In genomic region chr15:69324031-69324430, GRCh38 we compare ENCODE assay signal across 30 cellular contexts. TPM values are rescaled to one million over a fixed set of nuclear protein-coding genes. Genes with fewer than 3 reads are reported as not detected.
DNase-seq lines count a peak whose midpoint lies in the region; ATAC-seq and TF ChIP-seq lines count a peak whose summit lies in the region.
"Had no signal": no experiment of that assay in that cellular context is flagged by ENCODE, and none has a peak within 500 bp of the region (broad histone marks: within the 10 kb centered on the region; RNA-seq: fewer than 3 reads in every experiment).

No MANE protein-coding gene starts in this region.

- no peak overlapping the region for H3K9ac ChIP-seq in IMR-90 (ENCODE audit: low read depth, low read length)

- H2AK5ac ChIP-seq in IMR-90 (ENCODE audit: low read depth, low read length): no peak overlapping the region

- no peak overlapping the region for H3K4ac ChIP-seq in IMR-90 (ENCODE audit: low read depth, low read length)

- no peaks in the 10 kb centered on the region for H3K79me1 ChIP-seq in IMR-90 (ENCODE audit: low read depth in 1 of 2, low read length in 2 of 2)

- no peak overlapping the region for H2BK15ac ChIP-seq in IMR-90 (ENCODE audit: low read depth, low read length)

- no peaks in the 10 kb centered on the region for H3K9me3 ChIP-seq in IMR-90 (ENCODE audit: control insufficient read depth, insufficient read depth, low read length)
- H3K9me3 ChIP-seq: esophagus squamous epithelium, gastrocnemius medialis, HAP-1, psoas muscle had no signal

- TF ChIP-seq CTCF in IMR-90 (conservative IDR thresholded peaks at IDR 0.05; ENCODE audit: low read depth, low read length): no peak

- in situ Hi-C loops in IMR-90 (cut with MboI; ENCODE audit: low sequenced_read_pairs): no loop called here

- ATAC-seq in IMR-90 (ENCODE audit: low read depth): peak; percentile 79
- ATAC-seq in HG02970 (IDR thresholded peaks at IDR 0.05; ENCODE audit: low FRiP score, unreplicated experiment): no peak
- ATAC-seq: gastrocnemius medialis; psoas muscle; stimulated activated naive CD8-positive, alpha-beta T cell treated with anti-CD3 and anti-CD28 coated beads, Interleukin-15, amount 100 ng/mL, for 72 hours had no signal

- H4K91ac ChIP-seq in IMR-90 (ENCODE audit: insufficient read depth, low read depth, low read length): no peak overlapping the region

- no peaks in the 10 kb centered on the region for H3K36me3 ChIP-seq in IMR-90 (ENCODE audit: control insufficient read depth, insufficient read depth, low read length)
- H3K36me3 ChIP-seq: cardiac muscle cell, esophagus squamous epithelium, gastrocnemius medialis, HAP-1 had no signal

- H3K4me3 ChIP-seq in IMR-90 (ENCODE audit: insufficient read depth, low read depth, low read length): no peak overlapping the region
- H3K4me3 ChIP-seq: cardiac muscle cell, esophagus squamous epithelium, gastrocnemius medialis, HAP-1, psoas muscle had no signal

- peak overlapping the region; percentile 37; the same call in 1 of the 2 replicates for H2BK20ac ChIP-seq in IMR-90 (ENCODE audit: low read depth, low read length)

- no peak overlapping the region for H4K8ac ChIP-seq in IMR-90 (ENCODE audit: low read depth in 2 of 2, low read length in 2 of 2)

- no CpG with 5 or more reads among the region's 2 CpGs for WGBS in IMR-90 (ENCODE audit: extremely low coverage in 2 of 2, insufficient read length in 1 of 2), 2 experiments

- peak overlapping the region; percentile 12; the same call in 1 of the 2 replicates for H3K4me2 ChIP-seq in IMR-90 (ENCODE audit: low read depth, low read length)

- no peaks in the 10 kb centered on the region for H4K20me1 ChIP-seq in IMR-90 (ENCODE audit: insufficient read depth, low read length)

- dilution Hi-C loops in IMR-90 (cut with HindIII; ENCODE audit: low sequenced_read_pairs, unreplicated experiment): no loop called here

- H3K18ac ChIP-seq in IMR-90 (ENCODE audit: low read depth, low read length): peak overlapping the region; percentile 11; the same call in 1 of the 2 replicates

- H3K4me1 ChIP-seq in IMR-90 (ENCODE audit: control insufficient read depth, insufficient read depth, low read length): peaks cover 17% of the 10 kb centered on the region
- H3K4me1 ChIP-seq: gastrocnemius medialis, HAP-1, psoas muscle had no signal

- H3K14ac ChIP-seq in IMR-90 (replicated peaks; ENCODE audit: low read depth, low read length): no peak overlapping the region

- no peak for TF ChIP-seq RAD21 in IMR-90 (IDR thresholded peaks at IDR 0.05; ENCODE audit: low read length)

- no peak overlapping the region for H3K23ac ChIP-seq in IMR-90 (ENCODE audit: low read depth, low read length)

- no peak overlapping the region for H2AFZ ChIP-seq in IMR-90 (replicated peaks; ENCODE audit: low read length, poor library complexity)

- no peak overlapping the region for H2BK5ac ChIP-seq in IMR-90 (ENCODE audit: low read depth, low read length, poor library complexity, severe bottlenecking)

- no peak overlapping the region for H3K56ac ChIP-seq in IMR-90 (ENCODE audit: extremely low read depth, insufficient read depth, low read length)

- H2AK9ac ChIP-seq in IMR-90 (replicated peaks; ENCODE audit: low read depth, low read length, poor library complexity): no peak overlapping the region

- POLR2A ChIA-PET in IMR-90 (lab: Charles Lee; ENCODE audit: unreplicated experiment): no interaction called here

- DNase-seq in DMS 273 (lab: John Stamatoyannopoulos, UW; ENCODE audit: unreplicated experiment) (peak; percentile 17), DMS 273 treated with DMSO at 0.1 percent for 48 hours (lab: John Stamatoyannopoulos, UW) (no peak), IMR-90 (no peak), amniotic epithelial cell (ENCODE audit: low read depth) (peak; percentile 26), mucosa of gallbladder (ENCODE audit: low spot score) (peak; percentile 54), RPMI8226 (no peak)
- DNase-seq in activated effector memory CD4-positive, alpha-beta T cell treated with anti-CD3 and anti-CD28 coated beads, Interleukin-2, amount 50 U/mL, for 16 hours: no peak
- DNase-seq: activated CD4-positive, alpha-beta memory T cell treated with anti-CD3 and anti-CD28 coated beads for 36 hours; activated CD4-positive, CD25-positive, alpha-beta regulatory T cell treated with anti-CD3 and anti-CD28 coated beads, Interleukin-2, amount 50 U/mL, for 72 hours; activated CD8-positive, alpha-beta memory T cell treated with anti-CD3 and anti-CD28 coated beads, Interleukin-2, amount 50 U/mL, for 4 hours; activated naive CD4-positive, alpha-beta T cell treated with anti-CD3 and anti-CD28 coated beads, Interleukin-2, amount 50 U/mL, for 16 hours; AML-193; CD4-positive, alpha-beta T cell; esophagus squamous epithelium; gastrocnemius medialis; hippocampal formation; KG1; left cardiac atrium; MV-4-11; NCI-H187 treated with DMSO at 0.1 percent for 48 hours; NCI-H345; NCI-H82; psoas muscle; stimulated activated naive CD8-positive, alpha-beta T cell treated with anti-CD3 and anti-CD28 coated beads, Interleukin-15, amount 100 ng/mL, for 72 hours had no signal

- intact Hi-C loops in IMR-90 (cut with micrococcal nuclease): no loop called here

- H3K27ac ChIP-seq in IMR-90 (ENCODE audit: insufficient read depth, low read length): no peak overlapping the region
- H3K27ac ChIP-seq: 22Rv1, cardiac muscle cell, esophagus squamous epithelium, gastrocnemius medialis, psoas muscle had no signal

- H3K27me3 ChIP-seq in IMR-90 (ENCODE audit: control insufficient read depth, insufficient read depth, low read length): no peaks in the 10 kb centered on the region; the same call in 1 of the 2 replicates
- H3K27me3 ChIP-seq: cardiac muscle cell had no signal

- no TSS peak for BruUV-seq in IMR-90 (replicated peaks; lab: Mats Ljungman, UMichigan)

- TF ChIP-seq POLR2A in IMR-90 (IDR thresholded peaks at IDR 0.05; ENCODE audit: low read depth, low read length): no peak

- CTCF ChIA-PET in IMR-90 (lab: Yijun Ruan, JAX): no interaction called here

- H4K5ac ChIP-seq in IMR-90 (ENCODE audit: low read depth, low read length): no peak overlapping the region

- peaks cover 11% of the 10 kb centered on the region; the same call in 1 of the 2 replicates for H3K9me1 ChIP-seq in IMR-90 (ENCODE audit: insufficient read depth, low read length)

- no peak overlapping the region for H2BK120ac ChIP-seq in IMR-90 (ENCODE audit: low read depth, low read length)

TF ChIP-seq in IMR-90, 13 proteins besides CTCF, POLR2A, EP300 and RAD21:
- TF ChIP-seq MAZ (IDR thresholded peaks at IDR 0.05; ENCODE audit: borderline replicate concordance, low read depth, low read length) (no peak), MXI1 (IDR thresholded peaks at IDR 0.05; ENCODE audit: borderline replicate concordance, low read depth, low read length) (no peak), RFX5 (IDR thresholded peaks at IDR 0.05; ENCODE audit: low read depth, low read length) (no peak), ELK1 (IDR thresholded peaks at IDR 0.05; ENCODE audit: borderline replicate concordance, low read depth, low read length) (no peak), USF2 (IDR thresholded peaks at IDR 0.05; ENCODE audit: low read depth, low read length) (no peak), FOS (IDR thresholded peaks at IDR 0.05; ENCODE audit: low read depth, low read length) (no peak), RCOR1 (IDR thresholded peaks at IDR 0.05; ENCODE audit: insufficient replicate concordance, low read length) (no peak), SMC3 (IDR thresholded peaks at IDR 0.05; ENCODE audit: low read depth, low read length) (no peak), CEBPB (IDR thresholded peaks at IDR 0.05; ENCODE audit: low read depth, low read length) (no peak), BHLHE40 (IDR thresholded peaks at IDR 0.05; ENCODE audit: low read depth, low read length) (no peak), NFE2L2 (IDR thresholded peaks at IDR 0.05; ENCODE audit: low read depth, low read length) (no peak), MAFK (IDR thresholded peaks at IDR 0.05; ENCODE audit: low read depth, low read length) (no peak), CHD1 (IDR thresholded peaks at IDR 0.05; ENCODE audit: low read depth, low read length) (no peak)

RNA-seq across cellular contexts. Expression of gene PAQR5, which starts 25.3 kb away (rescaled TPM):
- total RNA-seq in IMR-90 (2012; rRNA removed) (2.7 and 3.3 TPM in 2 replicates), mucosa of gallbladder (20.5 TPM)
- polyA plus RNA-seq in IMR-90 (2012; rRNA removed): 2.3 and 3.1 TPM in 2 replicates
- 1.7 and 3.2 TPM in 2 replicates for polyA plus RNA-seq in IMR-90 (2012; cell fraction: cytosol; rRNA removed)
- 0.87 and 1.6 TPM in 2 replicates for polyA plus RNA-seq in IMR-90 (2012; cell fraction: nucleus; rRNA removed; ENCODE audit: low replicate concordance)
- total RNA-seq: activated T-helper 1 cell treated with anti-CD3 and anti-CD28 coated beads, Interleukin-12 subunit alpha, Interleukin-12 subunit beta, Interleukin-2, Interleukin-4 antibody, amounts not matched to agents 30 ng/mL and 10 ng/mL and 1 ng/mL, durations not matched to agents 14 hours and 24 hours and 36 hours; CD4-positive, alpha-beta T cell; OCI-LY7 had no signal

Comparison
In these comparisons a context has a peak if more than half of its experiments do, and no peak if none do; other contexts are left out.
1. DNase-seq: peak in DMS 273 (single experiment), amniotic epithelial cell (single experiment) and mucosa of gallbladder (single experiment); none in DMS 273 treated with DMSO at 0.1 percent for 48 hours (single experiment), IMR-90 (single experiment), RPMI8226 (single experiment) and activated effector memory CD4-positive, alpha-beta T cell treated with anti-CD3 and anti-CD28 coated beads, Interleukin-2, amount 50 U/mL, for 16 hours (single experiment).